In genomic region chr7:75732764-75733630, GRCh38 we compare ENCODE assay signal across 9 cellular contexts. TPM values are rescaled to one million over a fixed set of nuclear protein-coding genes. Genes with fewer than 3 reads are reported as not detected.
DNase-seq lines count a peak whose midpoint lies in the region; ATAC-seq and TF ChIP-seq lines count a peak whose summit lies in the region.
"Had no signal": no experiment of that assay in that cellular context is flagged by ENCODE, and none has a peak within 500 bp of the region (broad histone marks: within the 10 kb centered on the region; RNA-seq: fewer than 3 reads in every experiment).

No MANE protein-coding gene starts in this region.

- H4K20me1 ChIP-seq in mammary epithelial cell (ENCODE audit: insufficient read depth, low read length): no peaks in the 10 kb centered on the region

- in situ Hi-C loops in mammary epithelial cell (cut with MboI; ENCODE audit: low sequenced_read_pairs in 2 of 2): no loop called here

- 21% methylated on average over 15 of the region's 15 CpGs for WGBS in mammary epithelial cell (ENCODE audit: low coverage, missing lambda C conversion rate)
- 38 to 44% methylated on average over 15 of the region's 15 CpGs for WGBS in aorta, 2 donors

- dilution Hi-C loops in mammary epithelial cell (cut with HindIII; ENCODE audit: low sequenced_read_pairs): no loop called here

- H3K4me1 ChIP-seq in breast epithelium (no peaks in the 10 kb centered on the region), mammary epithelial cell (ENCODE audit: insufficient read depth, low read length) (peaks cover 29% of the 10 kb centered on the region), lower lobe of right lung (peaks cover 58% of the 10 kb centered on the region), aorta (ENCODE audit: control insufficient read depth in 1 of 2, insufficient read depth in 2 of 2, low read length in 2 of 2) (peaks cover 0 to 3% of the 10 kb centered on the region in 2 donors)

- peaks cover 39% of the 10 kb centered on the region for H3K4me1 Mint-ChIP-seq in MCF 10A (ENCODE audit: insufficient read depth, unreplicated experiment)

- no peaks in the 10 kb centered on the region for H3K27me3 Mint-ChIP-seq in MCF 10A (ENCODE audit: insufficient read depth, unreplicated experiment)

- no peaks in the 10 kb centered on the region for H3K9me3 Mint-ChIP-seq in MCF 10A (ENCODE audit: unreplicated experiment)

- POLR2A ChIA-PET in MCF 10A (lab: Yijun Ruan, JAX): interaction anchor here (0.5 to 1.4 kb wide), 6 partner anchors 16 to 633 kb away, joined by 3 to 5 read pairs (median 4); partner anchors contain the start of genes MDH2 and STYXL1

- peak overlapping the region; percentile 95 for H3K27ac Mint-ChIP-seq in MCF 10A (ENCODE audit: low read depth, unreplicated experiment)

- H3K4me3 ChIP-seq in breast epithelium (no peak overlapping the region), mammary epithelial cell (replicated peaks in 1 of 3; ENCODE audit: insufficient read depth in 1 of 3, low read depth in 2 of 3, low read length in 3 of 3) (no peak overlapping the region), lower lobe of right lung (no peak overlapping the region), aorta (ENCODE audit: low read length in 2 of 2) (no peak overlapping the region)

- H3K36me3 ChIP-seq in breast epithelium: no peaks in the 10 kb centered on the region
- no peaks in the 10 kb centered on the region for H3K36me3 ChIP-seq in mammary epithelial cell (ENCODE audit: insufficient read depth, low read length)
- H3K36me3 ChIP-seq in lower lobe of right lung: peaks cover 6% of the 10 kb centered on the region
- no peaks in the 10 kb centered on the region for H3K36me3 ChIP-seq in aorta (ENCODE audit: control insufficient read depth in 1 of 2, insufficient read depth in 2 of 2, low read length in 1 of 2)

- no peak overlapping the region for H3K9ac ChIP-seq in mammary epithelial cell (ENCODE audit: insufficient read depth, low read length)

- ATAC-seq in lower lobe of right lung: no peak
- ATAC-seq in aorta (ENCODE audit: low FRiP score): peak; percentile 10
- ATAC-seq in HG02970 (IDR thresholded peaks at IDR 0.05; ENCODE audit: low FRiP score, unreplicated experiment): no peak

- H3K79me2 ChIP-seq in mammary epithelial cell (ENCODE audit: insufficient read depth, low read length): peaks cover 1% of the 10 kb centered on the region

- TF ChIP-seq CTCF in MCF 10A (IDR thresholded peaks at IDR 0.05; ENCODE audit: unreplicated experiment): no peak
- no peak for TF ChIP-seq CTCF in breast epithelium (IDR thresholded peaks at IDR 0.05)
- TF ChIP-seq CTCF in mammary epithelial cell (conservative IDR thresholded peaks at IDR 0.05 in 1 of 2, IDR thresholded peaks at IDR 0.05 in 1 of 2; ENCODE audit: extremely low read depth in 1 of 2, insufficient read depth in 1 of 2, low read depth in 1 of 2, low read length in 2 of 2): no peak
- no peak for TF ChIP-seq CTCF in lower lobe of right lung (IDR thresholded peaks at IDR 0.05)

- H3K27ac ChIP-seq in breast epithelium: peak overlapping the region in 1 of 2 donors; percentile 38
- H3K27ac ChIP-seq in mammary epithelial cell (ENCODE audit: insufficient read depth, low read depth, low read length): no peak overlapping the region
- peak overlapping the region; percentile 65 for H3K27ac ChIP-seq in lower lobe of right lung
- peak overlapping the region in 1 of 2 donors; percentile 20 for H3K27ac ChIP-seq in aorta (ENCODE audit: low read depth in 1 of 2, low read length in 2 of 2)

- TF ChIP-seq POLR2A in breast epithelium (IDR thresholded peaks at IDR 0.05): no peak

- H3K9me3 ChIP-seq in breast epithelium (no peaks in the 10 kb centered on the region), mammary epithelial cell (replicated peaks; ENCODE audit: insufficient read depth, low read length) (no peaks in the 10 kb centered on the region), lower lobe of right lung (no peaks in the 10 kb centered on the region), aorta (ENCODE audit: control insufficient read depth, low read length) (no peaks in the 10 kb centered on the region)

- intact Hi-C loops in MCF 10A (cut with micrococcal nuclease): loop anchor here (5.0 kb wide), 2 partner anchors 61 to 206 kb away; no protein-coding TSS in a partner anchor
- intact Hi-C loops in breast epithelium (cut with DNase I; ENCODE audit: low total_unique reads): no loop called here
- intact Hi-C loops in mammary epithelial cell (cut with micrococcal nuclease): no loop called here
- intact Hi-C loops in lower lobe of right lung (cut with DNase I): no loop called here
- intact Hi-C loops in aorta (cut with DNase I): no loop called here

- peak overlapping the region; percentile 47 for H3K4me2 ChIP-seq in mammary epithelial cell (ENCODE audit: insufficient read depth, low read depth, low read length)

- H3K27me3 ChIP-seq in breast epithelium (no peaks in the 10 kb centered on the region), mammary epithelial cell (ENCODE audit: insufficient read depth, low read length) (no peaks in the 10 kb centered on the region), lower lobe of right lung (ENCODE audit: low read depth) (no peaks in the 10 kb centered on the region), aorta (ENCODE audit: control insufficient read depth in 1 of 2, insufficient read depth in 2 of 2, low read length in 1 of 2) (no peaks in the 10 kb centered on the region)

- peak overlapping the region; percentile 46 for H2AFZ ChIP-seq in mammary epithelial cell (ENCODE audit: low read depth, low read length)

- CTCF ChIA-PET in MCF 10A (lab: Yijun Ruan, JAX) (interaction anchor here (0.6 to 1.8 kb wide), 3 partner anchors 9 to 168 kb away, joined by 3 to 5 read pairs (median 3); no protein-coding TSS in a partner anchor), mammary epithelial cell (lab: Charles Lee; ENCODE audit: low non-redundant PET) (no interaction called here)

- H3K4me3 Mint-ChIP-seq in MCF 10A (ENCODE audit: unreplicated experiment): peak overlapping the region; percentile 58

- DNase-seq in MCF 10A (ENCODE audit: unreplicated experiment) (peak; percentile 92), breast epithelium (ENCODE audit: low spot score in 2 of 2) (no peak), mammary epithelial cell (peak; percentile 84), lower lobe of right lung (no peak), aorta (no peak), COLO668 (lab: John Stamatoyannopoulos, UW; ENCODE audit: unreplicated experiment) (no peak)
- DNase-seq in stimulated activated CD4-positive, alpha-beta T cell treated with anti-CD3 and anti-CD28 coated beads, Interleukin-15, amount 100 ng/mL, for 24 hours: no peak
- DNase-seq: activated T-cell treated with anti-CD3 and anti-CD28 coated beads, Interleukin-2, amount 50 U/mL, for 48 hours had no signal

- BruUV-seq in MCF 10A (replicated peaks; lab: Mats Ljungman, UMichigan) (no TSS peak), mammary epithelial cell (replicated peaks; lab: Mats Ljungman, UMichigan) (no TSS peak)

- H3K36me3 Mint-ChIP-seq in MCF 10A (ENCODE audit: insufficient read depth, unreplicated experiment): peaks cover 7% of the 10 kb centered on the region

RNA-seq across cellular contexts. Expression of gene HIP1, which starts 5.7 kb away (rescaled TPM):
- total RNA-seq in MCF 10A (2022): 11.1 and 12.0 TPM in 2 replicates
- total RNA-seq in breast epithelium: 10 to 100 TPM; 20.6 to 24.6 (median 23.8) TPM
- 1 to 10 TPM; 5.2 to 9.0 TPM for total RNA-seq in mammary epithelial cell
- 7.3 TPM for polyA plus RNA-seq in mammary epithelial cell
- polyA minus RNA-seq in mammary epithelial cell: 14.8 TPM
- 51.5 TPM for total RNA-seq in lower lobe of right lung
- 10 to 100 TPM; 56.8 to 87.9 TPM for total RNA-seq in aorta
- 10 to 100 TPM; 10.6 to 29.7 TPM for polyA plus RNA-seq in aorta

RNA-seq across cellular contexts. Expression of gene CCL26, which starts 39.0 kb away (rescaled TPM):
- total RNA-seq in MCF 10A (2022): not detected in 2 replicates
- 1 to 10 TPM in 1 of 3 donors, under 1 TPM in 1, not detected in 1; 0.59 to 1.3 TPM for total RNA-seq in breast epithelium
- total RNA-seq in mammary epithelial cell: not detected
- not detected for polyA plus RNA-seq in mammary epithelial cell
- not detected for polyA minus RNA-seq in mammary epithelial cell
- total RNA-seq in lower lobe of right lung: not detected
- total RNA-seq in aorta: 1 to 10 TPM in 1 of 2 donors, not detected in 1; 1.9 TPM
- 1 to 10 TPM in 1 of 2 donors, not detected in 1; 2.0 TPM for polyA plus RNA-seq in aorta

Comparison
In these comparisons a context has a peak if more than half of its experiments do, and no peak if none do; other contexts are left out.
1. DNase-seq: peak in MCF 10A (single experiment) and mammary epithelial cell (single experiment); none in breast epithelium (0 of 2), lower lobe of right lung (single experiment), aorta (0 of 2), COLO668 (single experiment) and stimulated activated CD4-positive, alpha-beta T cell treated with anti-CD3 and anti-CD28 coated beads, Interleukin-15, amount 100 ng/mL, for 24 hours (single experiment).